ENCODE assay signal across 1 cellular context in genomic region chr4:94660614-94661013, GRCh38.
TF ChIP-seq lines count a peak whose summit lies in the region.

No MANE protein-coding gene starts in this region.

TF ChIP-seq in liver, 16 proteins besides CTCF, POLR2A, EP300 and RAD21 (continued from another document):
- TF ChIP-seq, protein P1, sequence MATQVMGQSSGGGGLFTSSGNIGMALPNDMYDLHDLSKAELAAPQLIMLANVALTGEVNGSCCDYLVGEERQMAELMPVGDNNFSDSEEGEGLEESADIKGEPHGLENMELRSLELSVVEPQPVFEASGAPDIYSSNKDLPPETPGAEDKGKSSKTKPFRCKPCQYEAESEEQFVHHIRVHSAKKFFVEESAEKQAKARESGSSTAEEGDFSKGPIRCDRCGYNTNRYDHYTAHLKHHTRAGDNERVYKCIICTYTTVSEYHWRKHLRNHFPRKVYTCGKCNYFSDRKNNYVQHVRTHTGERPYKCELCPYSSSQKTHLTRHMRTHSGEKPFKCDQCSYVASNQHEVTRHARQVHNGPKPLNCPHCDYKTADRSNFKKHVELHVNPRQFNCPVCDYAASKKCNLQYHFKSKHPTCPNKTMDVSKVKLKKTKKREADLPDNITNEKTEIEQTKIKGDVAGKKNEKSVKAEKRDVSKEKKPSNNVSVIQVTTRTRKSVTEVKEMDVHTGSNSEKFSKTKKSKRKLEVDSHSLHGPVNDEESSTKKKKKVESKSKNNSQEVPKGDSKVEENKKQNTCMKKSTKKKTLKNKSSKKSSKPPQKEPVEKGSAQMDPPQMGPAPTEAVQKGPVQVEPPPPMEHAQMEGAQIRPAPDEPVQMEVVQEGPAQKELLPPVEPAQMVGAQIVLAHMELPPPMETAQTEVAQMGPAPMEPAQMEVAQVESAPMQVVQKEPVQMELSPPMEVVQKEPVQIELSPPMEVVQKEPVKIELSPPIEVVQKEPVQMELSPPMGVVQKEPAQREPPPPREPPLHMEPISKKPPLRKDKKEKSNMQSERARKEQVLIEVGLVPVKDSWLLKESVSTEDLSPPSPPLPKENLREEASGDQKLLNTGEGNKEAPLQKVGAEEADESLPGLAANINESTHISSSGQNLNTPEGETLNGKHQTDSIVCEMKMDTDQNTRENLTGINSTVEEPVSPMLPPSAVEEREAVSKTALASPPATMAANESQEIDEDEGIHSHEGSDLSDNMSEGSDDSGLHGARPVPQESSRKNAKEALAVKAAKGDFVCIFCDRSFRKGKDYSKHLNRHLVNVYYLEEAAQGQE (IDR thresholded peaks at IDR 0.05), result no peak
- TF ChIP-seq TAF1 (conservative IDR thresholded peaks at IDR 0.05), result no peak
- peak; percentile 73 for TF ChIP-seq SP1 (IDR thresholded peaks at IDR 0.05)
- TF ChIP-seq YY1 (IDR thresholded peaks at IDR 0.05), result no peak
- peak; percentile 79 to 90 for TF ChIP-seq RXRA (IDR thresholded peaks at IDR 0.05)
